In genomic region chr16:35193956-35194355, GRCh38 we compare ENCODE assay signal across 3 cellular contexts.
"Had no signal": no experiment of that assay in that cellular context is flagged by ENCODE, and none has a peak within 500 bp of the region (broad histone marks: within the 10 kb centered on the region; RNA-seq: fewer than 3 reads in every experiment).

No MANE protein-coding gene starts in this region.

- DNase-seq: GDM1, GF-D8 had no signal

- H3K4me3 ChIP-seq: GM12878 had no signal

- ATAC-seq: GM12878 had no signal
